8 cellular contexts compared by ENCODE assay signal in the genomic region with DNA sequence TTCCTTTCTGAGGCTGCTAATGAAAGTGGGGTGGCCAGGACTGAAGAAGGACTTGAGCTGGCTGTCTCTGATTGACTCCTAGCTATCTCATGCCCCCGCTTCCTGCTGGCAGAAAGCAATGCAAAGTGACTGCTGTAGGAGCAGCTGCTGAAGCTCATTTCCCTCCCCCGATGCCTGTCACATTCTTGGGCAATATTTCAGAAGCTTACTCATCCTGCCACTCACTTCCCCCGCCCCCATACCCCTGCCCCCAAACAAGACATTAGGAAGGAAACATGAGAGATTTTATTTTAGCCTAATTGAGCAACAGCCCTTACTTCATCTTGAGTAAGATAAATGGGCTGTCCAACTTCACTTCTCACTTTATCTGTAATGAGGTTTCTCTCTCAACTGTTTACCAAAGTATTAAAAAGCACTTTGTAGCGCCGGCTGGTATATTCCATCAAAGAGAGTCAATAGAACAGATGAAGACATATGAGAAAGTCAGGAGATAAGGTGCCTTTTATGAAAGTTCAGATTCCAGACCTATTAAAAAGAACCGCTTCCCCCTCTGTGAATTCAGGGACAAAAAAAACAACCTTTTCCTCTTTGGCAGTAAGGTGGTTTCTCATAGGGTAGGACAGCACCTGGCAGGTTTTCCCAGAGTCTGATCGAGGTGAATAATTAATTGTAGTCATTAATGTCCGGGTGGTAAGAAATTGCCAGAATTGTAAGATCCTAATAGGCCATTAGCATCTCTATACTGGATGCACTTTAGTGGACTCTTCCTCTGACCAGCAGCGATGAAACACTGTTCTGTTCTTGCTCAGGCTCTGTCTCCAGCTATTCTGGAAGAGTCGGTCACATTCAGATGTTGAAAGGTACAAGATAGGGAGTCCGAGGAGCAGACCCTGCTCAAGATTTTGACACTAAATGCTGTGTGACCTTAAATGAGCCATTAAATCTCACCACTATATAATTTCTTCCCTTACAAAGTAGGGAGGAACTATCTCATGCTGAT.
DNase-seq lines count a peak whose midpoint lies in the region; ATAC-seq and TF ChIP-seq lines count a peak whose summit lies in the region.

No MANE protein-coding gene starts in this region.

- peak overlapping the region in 4 of 6 donors; percentile 2 to 79 (median 65) for H3K27ac Mint-ChIP-seq in naive B cell
- H3K27ac Mint-ChIP-seq in stimulated activated naive CD8-positive, alpha-beta T cell treated with anti-CD3 and anti-CD28 coated beads, Interleukin-15, amount 100 ng/mL, for 72 hours, result peak overlapping the region; percentile 72 to 94

- no peak overlapping the region for H3K4me3 Mint-ChIP-seq in naive B cell
- H3K4me3 Mint-ChIP-seq in stimulated activated naive CD8-positive, alpha-beta T cell treated with anti-CD3 and anti-CD28 coated beads, Interleukin-15, amount 100 ng/mL, for 72 hours, result peak overlapping the region; percentile 72 to 76

- peaks cover 7 to 18% (median 11%) of the 10 kb centered on the region in 3 donors for H3K4me1 Mint-ChIP-seq in naive B cell
- H3K4me1 Mint-ChIP-seq in stimulated activated naive CD8-positive, alpha-beta T cell treated with anti-CD3 and anti-CD28 coated beads, Interleukin-15, amount 100 ng/mL, for 72 hours, result peaks cover 19% of the 10 kb centered on the region

- no peaks in the 10 kb centered on the region for H3K27me3 ChIP-seq in WERI-Rb-1 (ENCODE audit: insufficient read depth, low read depth, severe bottlenecking)

- no peaks in the 10 kb centered on the region for H3K9me3 ChIP-seq in WERI-Rb-1 (ENCODE audit: severe bottlenecking)

- no peaks in the 10 kb centered on the region for H3K36me3 ChIP-seq in WERI-Rb-1

- TF ChIP-seq CTCF in WERI-Rb-1 (IDR thresholded peaks at IDR 0.05; ENCODE audit: low read depth, low read length), result no peak
- no peak for TF ChIP-seq CTCF in epithelial cell of esophagus (IDR thresholded peaks at IDR 0.05; ENCODE audit: insufficient read depth, low read depth, low read length, missing control alignments)

- peaks cover 0 to 5% (median 0%) of the 10 kb centered on the region in 3 donors for H3K27me3 Mint-ChIP-seq in naive B cell
- no peaks in the 10 kb centered on the region for H3K27me3 Mint-ChIP-seq in stimulated activated naive CD8-positive, alpha-beta T cell treated with anti-CD3 and anti-CD28 coated beads, Interleukin-15, amount 100 ng/mL, for 72 hours

- peaks cover 0 to under 1% (median 0%) of the 10 kb centered on the region in 7 donors for H3K9me3 Mint-ChIP-seq in naive B cell
- no peaks in the 10 kb centered on the region for H3K9me3 Mint-ChIP-seq in stimulated activated naive CD8-positive, alpha-beta T cell treated with anti-CD3 and anti-CD28 coated beads, Interleukin-15, amount 100 ng/mL, for 72 hours

- H3K4me3 ChIP-seq in WERI-Rb-1 (ENCODE audit: low read depth, low read length), result no peak overlapping the region
- H3K4me3 ChIP-seq in epithelial cell of esophagus (ENCODE audit: low read length), result no peak overlapping the region

- no peaks in the 10 kb centered on the region for H3K36me3 Mint-ChIP-seq in naive B cell

- DNase-seq in AG08396 (ENCODE audit: low spot score), result peak; percentile 76
- peak; percentile 32 for DNase-seq in NCI-H2171 (lab: John Stamatoyannopoulos, UW)
- DNase-seq in WERI-Rb-1, result peak; percentile 88
- peak; percentile 96 for DNase-seq in epithelial cell of esophagus (ENCODE audit: low read depth)
- no peak for DNase-seq in naive B cell
- peak; percentile 36 to 72 for DNase-seq in stimulated activated naive CD8-positive, alpha-beta T cell treated with anti-CD3 and anti-CD28 coated beads, Interleukin-15, amount 100 ng/mL, for 72 hours

- ATAC-seq in GM18868 (IDR thresholded peaks at IDR 0.05; ENCODE audit: unreplicated experiment), result peak; percentile 93
- peak; percentile 88 for ATAC-seq in HG03095 (IDR thresholded peaks at IDR 0.05; ENCODE audit: unreplicated experiment)
- ATAC-seq in naive B cell (ENCODE audit: low read depth in 2 of 2), result peak in 1 of 2 donors; percentile 52
- peak; percentile 99 for ATAC-seq in stimulated activated naive CD8-positive, alpha-beta T cell treated with anti-CD3 and anti-CD28 coated beads, Interleukin-15, amount 100 ng/mL, for 72 hours

- H3K27ac ChIP-seq in WERI-Rb-1, result peak overlapping the region; percentile 51

Comparison
In these comparisons a context has a peak if more than half of its experiments do, and no peak if none do; other contexts are left out.
1. H3K4me3 Mint-ChIP-seq: peak in stimulated activated naive CD8-positive, alpha-beta T cell treated with anti-CD3 and anti-CD28 coated beads, Interleukin-15, amount 100 ng/mL, for 72 hours (2 of 2); none in naive B cell (0 of 8).